8 cellular contexts compared by ENCODE assay signal in the genomic region with DNA sequence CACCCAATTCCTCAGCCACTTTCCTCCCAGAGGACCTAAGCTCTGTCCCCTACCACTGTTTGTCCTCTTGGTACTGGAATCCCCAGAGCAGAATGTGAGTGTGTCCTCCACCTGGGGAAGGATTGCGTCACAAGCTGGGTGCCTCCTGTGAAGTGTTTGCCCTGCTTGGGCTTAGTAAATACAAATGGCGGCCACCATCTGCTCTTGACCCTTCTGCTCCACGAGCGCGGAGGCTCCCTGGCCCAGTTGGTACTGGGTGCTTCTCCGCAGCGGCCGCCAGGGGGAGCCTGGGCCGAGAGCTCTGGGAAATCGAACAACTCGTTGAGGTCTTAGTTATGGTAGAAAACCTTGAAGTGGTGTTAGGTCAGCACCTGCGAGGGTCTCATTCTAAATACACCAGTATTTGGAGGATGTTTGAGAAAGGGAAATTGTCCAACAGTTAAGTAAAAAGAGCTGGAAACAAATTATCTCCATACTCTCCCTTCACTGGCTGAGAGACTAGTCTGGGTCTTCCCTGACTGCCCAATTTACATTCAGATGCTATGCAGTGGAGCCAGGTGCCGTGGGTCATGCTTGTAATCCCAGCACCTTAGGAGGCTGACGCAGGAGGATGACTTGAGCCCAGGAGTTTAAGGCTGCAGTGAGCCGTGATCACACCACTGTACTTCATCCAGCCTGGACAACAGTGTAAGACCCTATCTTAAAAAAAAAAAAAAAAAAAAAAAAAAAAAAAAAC.
DNase-seq lines count a peak whose midpoint lies in the region; ATAC-seq and TF ChIP-seq lines count a peak whose summit lies in the region.

No MANE protein-coding gene starts in this region.

- no peak overlapping the region for H3K4me3 Mint-ChIP-seq in CD8-positive, alpha-beta T cell
- no peak overlapping the region for H3K4me3 Mint-ChIP-seq in activated T-helper 17 cell treated with anti-CD3 and anti-CD28 coated beads, Interleukin-2, amount 50 U/mL, for 72 hours

- CTCF ChIA-PET in CD8-positive, alpha-beta T cell (lab: Charles Lee): interaction anchor here (0.7 to 1.6 kb wide), 5 partner anchors 8 to 289 kb away, joined by 3 to 11 read pairs (median 4); no protein-coding TSS in a partner anchor

- H3K4me3 ChIP-seq in CD8-positive, alpha-beta T cell (ENCODE audit: low read depth, low read length): no peak overlapping the region
- H3K4me3 ChIP-seq in GM23248 (no peak overlapping the region), heart right ventricle (no peak overlapping the region)

- H3K9ac ChIP-seq in GM23248: no peak overlapping the region

- peak; percentile 1 to 56 (median 19) for DNase-seq in CD8-positive, alpha-beta T cell
- DNase-seq in GM23248: peak; percentile 13
- peak; percentile 70 for DNase-seq in NCI-H774 (lab: John Stamatoyannopoulos, UW)
- DNase-seq in heart right ventricle: peak; percentile 22 to 57
- DNase-seq in stimulated activated CD4-positive, alpha-beta T cell treated with anti-CD3 and anti-CD28 coated beads, Interleukin-12 subunit alpha, Interleukin-12 subunit beta, amount 100 ng/mL, for 4 hours: peak; percentile 43
- DNase-seq in HK-2 (ENCODE audit: unreplicated experiment): no peak

- no peak overlapping the region for H3K4me2 ChIP-seq in GM23248 (ENCODE audit: unreplicated experiment)

- H3K36me3 ChIP-seq in CD8-positive, alpha-beta T cell (ENCODE audit: insufficient read depth, low read length): no peaks in the 10 kb centered on the region
- H3K36me3 ChIP-seq in GM23248 (ENCODE audit: low read depth) (no peaks in the 10 kb centered on the region), heart right ventricle (no peaks in the 10 kb centered on the region)

- H3F3A ChIP-seq in GM23248 (ENCODE audit: insufficient read depth): peaks cover 7% of the 10 kb centered on the region

- peaks cover 4% of the 10 kb centered on the region for H3K27me3 ChIP-seq in CD8-positive, alpha-beta T cell (ENCODE audit: insufficient read depth, low read length)
- H3K27me3 ChIP-seq in GM23248 (replicated peaks; ENCODE audit: insufficient read depth) (no peaks in the 10 kb centered on the region), heart right ventricle (no peaks in the 10 kb centered on the region)

- H4K20me1 ChIP-seq in GM23248 (ENCODE audit: insufficient read depth): no peaks in the 10 kb centered on the region

- H3K4me1 ChIP-seq in CD8-positive, alpha-beta T cell (ENCODE audit: insufficient read depth, low read length): peaks cover 18% of the 10 kb centered on the region
- H3K4me1 ChIP-seq in GM23248 (ENCODE audit: insufficient read depth): peaks cover 15% of the 10 kb centered on the region
- H3K4me1 ChIP-seq in heart right ventricle: peaks cover 0 to 36% (median 13%) of the 10 kb centered on the region in 9 donors

- no peak overlapping the region for H2AFZ ChIP-seq in GM23248

- ATAC-seq in CD8-positive, alpha-beta T cell: no peak
- ATAC-seq in activated T-helper 17 cell treated with anti-CD3 and anti-CD28 coated beads, Interleukin-2, amount 50 U/mL, for 72 hours (replicated peaks): peak; percentile 49
- peak in 7 of 8 donors; percentile 41 to 72 (median 52) for ATAC-seq in heart right ventricle
- ATAC-seq in HG02981 (IDR thresholded peaks at IDR 0.05; ENCODE audit: unreplicated experiment): no peak

- H3K27me3 Mint-ChIP-seq in CD8-positive, alpha-beta T cell (ENCODE audit: low read depth): peaks cover 36% of the 10 kb centered on the region
- peaks cover 14% of the 10 kb centered on the region for H3K27me3 Mint-ChIP-seq in activated T-helper 17 cell treated with anti-CD3 and anti-CD28 coated beads, Interleukin-2, amount 50 U/mL, for 72 hours

- H3K9me2 ChIP-seq in GM23248 (ENCODE audit: insufficient read depth): no peaks in the 10 kb centered on the region

- POLR2A ChIA-PET in CD8-positive, alpha-beta T cell (lab: Charles Lee): interaction anchor here (0.7 kb wide), 1 partner anchor 14 kb away, joined by 3 read pairs; no protein-coding TSS in a partner anchor

- peak; percentile 39 for TF ChIP-seq CTCF in CD8-positive, alpha-beta T cell (IDR thresholded peaks at IDR 0.05)
- TF ChIP-seq CTCF in heart right ventricle (IDR thresholded peaks at IDR 0.05): peak; percentile 46 to 78 (median 68)

- peaks cover 15% of the 10 kb centered on the region for H3K4me1 Mint-ChIP-seq in CD8-positive, alpha-beta T cell (ENCODE audit: low read depth)
- peaks cover 6% of the 10 kb centered on the region for H3K4me1 Mint-ChIP-seq in activated T-helper 17 cell treated with anti-CD3 and anti-CD28 coated beads, Interleukin-2, amount 50 U/mL, for 72 hours

- intact Hi-C loops in CD8-positive, alpha-beta T cell (cut with DNase I, micrococcal nuclease): loop anchor here (2.0 to 5.0 kb wide), 2 partner anchors 269 to 298 kb away; no protein-coding TSS in a partner anchor
- intact Hi-C loops in heart right ventricle (cut with DNase I): loop anchor here in 9 of 10 donors (2.0 to 10.0 kb wide), 8 partner anchors 65 to 295 kb away; a partner anchor contains a TSS

- no peaks in the 10 kb centered on the region for H3K36me3 Mint-ChIP-seq in CD8-positive, alpha-beta T cell
- no peaks in the 10 kb centered on the region for H3K36me3 Mint-ChIP-seq in activated T-helper 17 cell treated with anti-CD3 and anti-CD28 coated beads, Interleukin-2, amount 50 U/mL, for 72 hours (ENCODE audit: low read depth)

- no peaks in the 10 kb centered on the region for H3K79me2 ChIP-seq in GM23248 (ENCODE audit: insufficient read depth)

- H3K27ac ChIP-seq in CD8-positive, alpha-beta T cell (ENCODE audit: low read depth, low read length): no peak overlapping the region
- H3K27ac ChIP-seq in GM23248 (no peak overlapping the region), heart right ventricle (no peak overlapping the region)

- no peaks in the 10 kb centered on the region for H3K9me3 Mint-ChIP-seq in CD8-positive, alpha-beta T cell
- no peaks in the 10 kb centered on the region for H3K9me3 Mint-ChIP-seq in activated T-helper 17 cell treated with anti-CD3 and anti-CD28 coated beads, Interleukin-2, amount 50 U/mL, for 72 hours

- WGBS in GM23248 (ENCODE audit: low coverage in 1 of 2, low lambda C conversion rate in 2 of 2, missing lambda C conversion rate in 2 of 2), 2 experiments: 75 to 80% methylated on average over 15 of the region's 15 CpGs
- 66 to 69% methylated on average over 15 of the region's 15 CpGs for WGBS in heart right ventricle, 2 donors

- in situ Hi-C loops in GM23248 (cut with MboI): no loop called here

- no peak overlapping the region for H3K27ac Mint-ChIP-seq in CD8-positive, alpha-beta T cell
- H3K27ac Mint-ChIP-seq in activated T-helper 17 cell treated with anti-CD3 and anti-CD28 coated beads, Interleukin-2, amount 50 U/mL, for 72 hours: no peak overlapping the region

- no peaks in the 10 kb centered on the region for H3K9me3 ChIP-seq in CD8-positive, alpha-beta T cell (ENCODE audit: low read length)
- no peaks in the 10 kb centered on the region for H3K9me3 ChIP-seq in GM23248 (ENCODE audit: low read depth)
- peaks cover 0 to 7% (median 0%) of the 10 kb centered on the region in 11 donors for H3K9me3 ChIP-seq in heart right ventricle

Comparison
In these comparisons a context has a peak if more than half of its experiments do, and no peak if none do; other contexts are left out.
1. ATAC-seq: peak in activated T-helper 17 cell treated with anti-CD3 and anti-CD28 coated beads, Interleukin-2, amount 50 U/mL, for 72 hours (single experiment) and heart right ventricle (7 of 8); none in CD8-positive, alpha-beta T cell (single experiment) and HG02981 (single experiment).